Comparison of ENCODE assay signal across 27 cellular contexts in genomic region chr2:110990440-110990839, GRCh38.
"Had no signal": no experiment of that assay in that cellular context is flagged by ENCODE, and none has a peak within 500 bp of the region (broad histone marks: within the 10 kb centered on the region; RNA-seq: fewer than 3 reads in every experiment).

No MANE protein-coding gene starts in this region.

- H3K4me1 ChIP-seq: testis, tibial artery, tibial nerve, uterus, vagina had no signal

- FAIRE-seq: urothelium cell line had no signal

- H3K27ac ChIP-seq: stomach, suprapubic skin, testis, thoracic aorta, thyroid gland, tibial artery, tibial nerve, transverse colon, upper lobe of left lung, upper lobe of right lung, uterus, vagina had no signal

- DNase-seq: stimulated activated CD4-positive, alpha-beta T cell treated with anti-CD3 and anti-CD28 coated beads, Interleukin-2, amount 100 ng/mL, for 48 hours; stimulated activated CD4-positive, alpha-beta T cell treated with anti-CD3 and anti-CD28 coated beads, Interleukin-4, amount 100 ng/mL, for 1 hour; stimulated activated CD4-positive, alpha-beta T cell treated with anti-CD3 and anti-CD28 coated beads, Interleukin-4, amount 100 ng/mL, for 24 hours; stimulated activated CD4-positive, alpha-beta T cell treated with anti-CD3 and anti-CD28 coated beads, Interleukin-4, amount 100 ng/mL, for 4 hours; stimulated activated CD8-positive, alpha-beta memory T cell treated with anti-CD3 and anti-CD28 coated beads, Interleukin-4, amount 100 ng/mL, for 48 hours; stimulated activated naive B cell treated with anti-CD40 and anti-IgM and Interleukin-4, amounts not matched to agents 10 μg/mL and 1 μg/mL and 100 μg/mL, for 72 hours; stimulated activated naive CD4-positive, alpha-beta T cell; stimulated activated naive CD4-positive, alpha-beta T cell treated with Interleukin-2 at 50 U/mL for 16 hours; stimulated activated naive CD8-positive, alpha-beta T cell treated with anti-CD3 and anti-CD28 coated beads, Interleukin-15, amount 100 ng/mL, for 72 hours; stimulated activated naive CD8-positive, alpha-beta T cell treated with anti-CD3 and anti-CD28 coated beads, Interleukin-15, Interleukin-2, amounts not matched to agents 100 U/mL and 50 U/mL, for 24 hours; stomach; substantia nigra; testis; thyroid gland; tibial artery; transverse colon; trophoblast cell; upper lobe of left lung; upper lobe of right lung; uterus had no signal

- H3K4me3 ChIP-seq: stomach, suprapubic skin, testis, thoracic aorta, thyroid gland, tibial artery, tibial nerve, transverse colon, upper lobe of left lung, upper lobe of right lung, uterus, vagina had no signal

- H3K9me3 ChIP-seq: stomach, suprapubic skin, testis, thoracic aorta, thyroid gland, tibial artery, tibial nerve, transverse colon, upper lobe of left lung, upper lobe of right lung, uterus, vagina had no signal

- ATAC-seq: stimulated activated effector memory CD8-positive, alpha-beta T cell treated with anti-CD3 and anti-CD28 coated beads, Interleukin-12 subunit alpha, Interleukin-12 subunit beta, amount 100 ng/mL, for 72 hours; stimulated activated memory B cell treated with anti-CD40 and anti-IgM and Interleukin-4, amounts not matched to agents 10 μg/mL and 1 μg/mL and 100 μg/mL, for 72 hours; stimulated activated naive B cell treated with anti-CD40 and anti-IgM and Interleukin-4, amounts not matched to agents 10 μg/mL and 1 μg/mL and 100 μg/mL, for 72 hours; stimulated activated naive CD8-positive, alpha-beta T cell treated with anti-CD3 and anti-CD28 coated beads, Interleukin-15, amount 100 ng/mL, for 72 hours; stimulated activated naive CD8-positive, alpha-beta T cell treated with anti-CD3 and anti-CD28 coated beads, Interleukin-15, Interleukin-2, amounts not matched to agents 100 U/mL and 50 U/mL, for 24 hours; upper lobe of right lung had no signal
